Comparison of ENCODE assay signal across 2 cellular contexts in genomic region chr22:30572210-30572609, GRCh38.
TF ChIP-seq lines count a peak whose summit lies in the region.

No MANE protein-coding gene starts in this region.

TF ChIP-seq in HEK293, 187 proteins besides CTCF, POLR2A, EP300 and RAD21:
- TF ChIP-seq ZNF768 (tag by site-specific recombination; IDR thresholded peaks at IDR 0.05), result peak; percentile 62; the same call in 1 of the 2 replicates
- no peak for TF ChIP-seq ZNF555 (tag by site-specific recombination; conservative IDR thresholded peaks at IDR 0.05)

TF ChIP-seq in H1, 55 proteins besides CTCF, POLR2A, EP300 and RAD21:
- no peak for TF ChIP-seq TAF7 (optimal IDR thresholded peaks at IDR 0.05; ENCODE audit: borderline replicate concordance, low read depth, low read length)
- TF ChIP-seq HDAC2 (IDR thresholded peaks at IDR 0.05; ENCODE audit: borderline replicate concordance in 1 of 2, low read depth in 2 of 2, low read length in 2 of 2), result no peak
- TF ChIP-seq SP4 (IDR thresholded peaks at IDR 0.05; ENCODE audit: low read length), result no peak
- TF ChIP-seq SP2 (IDR thresholded peaks at IDR 0.05; ENCODE audit: low read length), result no peak
- TF ChIP-seq NANOG (IDR thresholded peaks at IDR 0.05; ENCODE audit: insufficient read depth, low read depth, low read length, poor library complexity, severe bottlenecking), result no peak
- TF ChIP-seq RBBP5 (IDR thresholded peaks at IDR 0.05; ENCODE audit: borderline replicate concordance, low read depth, low read length), result no peak
- no peak for TF ChIP-seq CHD1 (IDR thresholded peaks at IDR 0.05; ENCODE audit: low read depth, low read length)
- no peak for TF ChIP-seq GTF2F1 (IDR thresholded peaks at IDR 0.05; ENCODE audit: borderline replicate concordance, low read depth, low read length)
- TF ChIP-seq BACH1 (IDR thresholded peaks at IDR 0.05; ENCODE audit: low read length), result no peak
- TF ChIP-seq PHF8 (conservative IDR thresholded peaks at IDR 0.05; ENCODE audit: low read depth, low read length), result no peak
- no peak for TF ChIP-seq FOSL1 (IDR thresholded peaks at IDR 0.05; ENCODE audit: insufficient read depth, low read depth, low read length)
- TF ChIP-seq YY1 (IDR thresholded peaks at IDR 0.05; ENCODE audit: low read depth, low read length), result no peak
- no peak for TF ChIP-seq RXRA (IDR thresholded peaks at IDR 0.05; ENCODE audit: insufficient read depth, low read depth, low read length)
- TF ChIP-seq, protein P1, sequence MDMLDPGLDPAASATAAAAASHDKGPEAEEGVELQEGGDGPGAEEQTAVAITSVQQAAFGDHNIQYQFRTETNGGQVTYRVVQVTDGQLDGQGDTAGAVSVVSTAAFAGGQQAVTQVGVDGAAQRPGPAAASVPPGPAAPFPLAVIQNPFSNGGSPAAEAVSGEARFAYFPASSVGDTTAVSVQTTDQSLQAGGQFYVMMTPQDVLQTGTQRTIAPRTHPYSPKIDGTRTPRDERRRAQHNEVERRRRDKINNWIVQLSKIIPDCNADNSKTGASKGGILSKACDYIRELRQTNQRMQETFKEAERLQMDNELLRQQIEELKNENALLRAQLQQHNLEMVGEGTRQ (IDR thresholded peaks at IDR 0.05; ENCODE audit: low read length), result no peak
- TF ChIP-seq, protein P2, sequence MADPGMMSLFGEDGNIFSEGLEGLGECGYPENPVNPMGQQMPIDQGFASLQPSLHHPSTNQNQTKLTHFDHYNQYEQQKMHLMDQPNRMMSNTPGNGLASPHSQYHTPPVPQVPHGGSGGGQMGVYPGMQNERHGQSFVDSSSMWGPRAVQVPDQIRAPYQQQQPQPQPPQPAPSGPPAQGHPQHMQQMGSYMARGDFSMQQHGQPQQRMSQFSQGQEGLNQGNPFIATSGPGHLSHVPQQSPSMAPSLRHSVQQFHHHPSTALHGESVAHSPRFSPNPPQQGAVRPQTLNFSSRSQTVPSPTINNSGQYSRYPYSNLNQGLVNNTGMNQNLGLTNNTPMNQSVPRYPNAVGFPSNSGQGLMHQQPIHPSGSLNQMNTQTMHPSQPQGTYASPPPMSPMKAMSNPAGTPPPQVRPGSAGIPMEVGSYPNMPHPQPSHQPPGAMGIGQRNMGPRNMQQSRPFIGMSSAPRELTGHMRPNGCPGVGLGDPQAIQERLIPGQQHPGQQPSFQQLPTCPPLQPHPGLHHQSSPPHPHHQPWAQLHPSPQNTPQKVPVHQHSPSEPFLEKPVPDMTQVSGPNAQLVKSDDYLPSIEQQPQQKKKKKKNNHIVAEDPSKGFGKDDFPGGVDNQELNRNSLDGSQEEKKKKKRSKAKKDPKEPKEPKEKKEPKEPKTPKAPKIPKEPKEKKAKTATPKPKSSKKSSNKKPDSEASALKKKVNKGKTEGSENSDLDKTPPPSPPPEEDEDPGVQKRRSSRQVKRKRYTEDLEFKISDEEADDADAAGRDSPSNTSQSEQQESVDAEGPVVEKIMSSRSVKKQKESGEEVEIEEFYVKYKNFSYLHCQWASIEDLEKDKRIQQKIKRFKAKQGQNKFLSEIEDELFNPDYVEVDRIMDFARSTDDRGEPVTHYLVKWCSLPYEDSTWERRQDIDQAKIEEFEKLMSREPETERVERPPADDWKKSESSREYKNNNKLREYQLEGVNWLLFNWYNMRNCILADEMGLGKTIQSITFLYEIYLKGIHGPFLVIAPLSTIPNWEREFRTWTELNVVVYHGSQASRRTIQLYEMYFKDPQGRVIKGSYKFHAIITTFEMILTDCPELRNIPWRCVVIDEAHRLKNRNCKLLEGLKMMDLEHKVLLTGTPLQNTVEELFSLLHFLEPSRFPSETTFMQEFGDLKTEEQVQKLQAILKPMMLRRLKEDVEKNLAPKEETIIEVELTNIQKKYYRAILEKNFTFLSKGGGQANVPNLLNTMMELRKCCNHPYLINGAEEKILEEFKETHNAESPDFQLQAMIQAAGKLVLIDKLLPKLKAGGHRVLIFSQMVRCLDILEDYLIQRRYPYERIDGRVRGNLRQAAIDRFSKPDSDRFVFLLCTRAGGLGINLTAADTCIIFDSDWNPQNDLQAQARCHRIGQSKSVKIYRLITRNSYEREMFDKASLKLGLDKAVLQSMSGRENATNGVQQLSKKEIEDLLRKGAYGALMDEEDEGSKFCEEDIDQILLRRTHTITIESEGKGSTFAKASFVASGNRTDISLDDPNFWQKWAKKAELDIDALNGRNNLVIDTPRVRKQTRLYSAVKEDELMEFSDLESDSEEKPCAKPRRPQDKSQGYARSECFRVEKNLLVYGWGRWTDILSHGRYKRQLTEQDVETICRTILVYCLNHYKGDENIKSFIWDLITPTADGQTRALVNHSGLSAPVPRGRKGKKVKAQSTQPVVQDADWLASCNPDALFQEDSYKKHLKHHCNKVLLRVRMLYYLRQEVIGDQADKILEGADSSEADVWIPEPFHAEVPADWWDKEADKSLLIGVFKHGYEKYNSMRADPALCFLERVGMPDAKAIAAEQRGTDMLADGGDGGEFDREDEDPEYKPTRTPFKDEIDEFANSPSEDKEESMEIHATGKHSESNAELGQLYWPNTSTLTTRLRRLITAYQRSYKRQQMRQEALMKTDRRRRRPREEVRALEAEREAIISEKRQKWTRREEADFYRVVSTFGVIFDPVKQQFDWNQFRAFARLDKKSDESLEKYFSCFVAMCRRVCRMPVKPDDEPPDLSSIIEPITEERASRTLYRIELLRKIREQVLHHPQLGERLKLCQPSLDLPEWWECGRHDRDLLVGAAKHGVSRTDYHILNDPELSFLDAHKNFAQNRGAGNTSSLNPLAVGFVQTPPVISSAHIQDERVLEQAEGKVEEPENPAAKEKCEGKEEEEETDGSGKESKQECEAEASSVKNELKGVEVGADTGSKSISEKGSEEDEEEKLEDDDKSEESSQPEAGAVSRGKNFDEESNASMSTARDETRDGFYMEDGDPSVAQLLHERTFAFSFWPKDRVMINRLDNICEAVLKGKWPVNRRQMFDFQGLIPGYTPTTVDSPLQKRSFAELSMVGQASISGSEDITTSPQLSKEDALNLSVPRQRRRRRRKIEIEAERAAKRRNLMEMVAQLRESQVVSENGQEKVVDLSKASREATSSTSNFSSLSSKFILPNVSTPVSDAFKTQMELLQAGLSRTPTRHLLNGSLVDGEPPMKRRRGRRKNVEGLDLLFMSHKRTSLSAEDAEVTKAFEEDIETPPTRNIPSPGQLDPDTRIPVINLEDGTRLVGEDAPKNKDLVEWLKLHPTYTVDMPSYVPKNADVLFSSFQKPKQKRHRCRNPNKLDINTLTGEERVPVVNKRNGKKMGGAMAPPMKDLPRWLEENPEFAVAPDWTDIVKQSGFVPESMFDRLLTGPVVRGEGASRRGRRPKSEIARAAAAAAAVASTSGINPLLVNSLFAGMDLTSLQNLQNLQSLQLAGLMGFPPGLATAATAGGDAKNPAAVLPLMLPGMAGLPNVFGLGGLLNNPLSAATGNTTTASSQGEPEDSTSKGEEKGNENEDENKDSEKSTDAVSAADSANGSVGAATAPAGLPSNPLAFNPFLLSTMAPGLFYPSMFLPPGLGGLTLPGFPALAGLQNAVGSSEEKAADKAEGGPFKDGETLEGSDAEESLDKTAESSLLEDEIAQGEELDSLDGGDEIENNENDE (IDR thresholded peaks at IDR 0.05; ENCODE audit: insufficient replicate concordance, low read length), result no peak
- no peak for TF ChIP-seq TCF12 (IDR thresholded peaks at IDR 0.05; ENCODE audit: low read depth, low read length)
- TF ChIP-seq SIN3A (conservative IDR thresholded peaks at IDR 0.05 in 1 of 2, IDR thresholded peaks at IDR 0.05 in 1 of 2; ENCODE audit: low read depth in 1 of 2, low read length in 2 of 2), result no peak
- no peak for TF ChIP-seq SUZ12 (IDR thresholded peaks at IDR 0.05; ENCODE audit: low read length)
